8 cellular contexts compared by ENCODE assay signal in genomic region chr7:80018941-80019808, GRCh38.
A peak's percentile ranks its signal among the peaks of the same experiment; 100 is the strongest.
DNase-seq lines count a peak whose midpoint lies in the region; ATAC-seq and TF ChIP-seq lines count a peak whose summit lies in the region.

No MANE protein-coding gene starts in this region.

- TF ChIP-seq CTCF in GM12864 (IDR thresholded peaks at IDR 0.05; ENCODE audit: low read depth, low read length, missing control alignments), result peak; percentile 70
- TF ChIP-seq CTCF in omental fat pad (IDR thresholded peaks at IDR 0.05), result no peak

- H3K27ac ChIP-seq in iPS DF 6.9 (ENCODE audit: low read length), result no peak overlapping the region

- 0 out of 2 replicates have a peak, but pooled peaks cover 1% of the 10 kb centered on the region for H3K4me1 ChIP-seq in iPS DF 6.9 (ENCODE audit: control insufficient read depth, insufficient read depth, low read length)

- DNase-seq in GM12864 (ENCODE audit: low read depth) (no peak), HuH-7.5 (ENCODE audit: low spot score) (peak; percentile 25), OCI-M1 (lab: John Stamatoyannopoulos, UW) (peak; percentile 91), astrocyte of the hippocampus (ENCODE audit: low read depth, low spot score) (peak; percentile 78), iPS DF 6.9 (ENCODE audit: low read depth, low spot score) (peak; percentile 66), omental fat pad (ENCODE audit: low spot score) (no peak)
- DNase-seq in stimulated activated CD4-positive, alpha-beta T cell treated with anti-CD3 and anti-CD28 coated beads, Interleukin-2, amount 100 ng/mL, for 24 hours, result peak; percentile 22 to 45

- no peaks in the 10 kb centered on the region for H3K36me3 ChIP-seq in iPS DF 6.9 (ENCODE audit: control insufficient read depth, insufficient read depth, low read length)

- no peaks in the 10 kb centered on the region for H3K27me3 ChIP-seq in iPS DF 6.9 (ENCODE audit: control insufficient read depth, insufficient read depth, low read length)

- no CpG with 5 or more reads among the region's 9 CpGs for WGBS in iPS DF 6.9 (ENCODE audit: insufficient coverage, insufficient read length)

- ATAC-seq in GM21717 (IDR thresholded peaks at IDR 0.05; ENCODE audit: unreplicated experiment) (peak; percentile 97), omental fat pad (ENCODE audit: low FRiP score) (no peak)

- no peak overlapping the region for H3K4me3 ChIP-seq in GM12864 (ENCODE audit: low read depth, low read length)
- no peak overlapping the region for H3K4me3 ChIP-seq in iPS DF 6.9 (ENCODE audit: low read length)

- no peaks in the 10 kb centered on the region for H3K9me3 ChIP-seq in iPS DF 6.9 (ENCODE audit: control insufficient read depth, insufficient read depth, low read length)

Comparison
In these comparisons a context has a peak if more than half of its experiments do, and no peak if none do; other contexts are left out.
1. DNase-seq: peak in HuH-7.5 (single experiment), OCI-M1 (single experiment), astrocyte of the hippocampus (single experiment), iPS DF 6.9 (single experiment) and stimulated activated CD4-positive, alpha-beta T cell treated with anti-CD3 and anti-CD28 coated beads, Interleukin-2, amount 100 ng/mL, for 24 hours (2 of 2); none in GM12864 (single experiment) and omental fat pad (single experiment).